ENCODE assay signal across 8 cellular contexts in genomic region chr9:121369595-121370265, GRCh38. TPM values are rescaled to one million over a fixed set of nuclear protein-coding genes. Genes with fewer than 3 reads are reported as not detected.
A peak's percentile ranks its signal among the peaks of the same experiment; 100 is the strongest.
DNase-seq lines count a peak whose midpoint lies in the region; TF ChIP-seq lines count a peak whose summit lies in the region.

STOM (minus strand) TSS chr9:121370250; CDS start chr9:121370187, 63 bp downstream.

- peaks cover 75% of the 10 kb centered on the region for H3K4me1 ChIP-seq in vagina

- peaks cover 26% of the 10 kb centered on the region for H3K36me3 Mint-ChIP-seq in HFFc6 (ENCODE audit: low read depth)
- H3K36me3 Mint-ChIP-seq in neural crest cell (ENCODE audit: low read depth) = no peaks in the 10 kb centered on the region

- TF ChIP-seq CTCF in HFFc6 (IDR thresholded peaks at IDR 0.05) (no peak), neural crest cell (conservative IDR thresholded peaks at IDR 0.05) (no peak), vagina (IDR thresholded peaks at IDR 0.05) (no peak)

- DNase-seq in NCI-H345 (lab: John Stamatoyannopoulos, UW) (peak; percentile 23), NCI-H345 treated with DMSO at 0.1 percent for 48 hours (lab: John Stamatoyannopoulos, UW; ENCODE audit: unreplicated experiment) (no peak), HFFc6 (peak; percentile 93), NCI-H2029 (lab: John Stamatoyannopoulos, UW) (peak; percentile 91), activated T-cell treated with anti-CD3 and anti-CD28 coated beads for 4 hours (peak; percentile 36), fibroblast of gingiva (ENCODE audit: low read depth) (peak; percentile 97), neural crest cell (ENCODE audit: low read depth, low spot score) (no peak), vagina (ENCODE audit: extremely low spot score in 2 of 2) (peak in 1 of 2 donors; percentile 93)

- peak within 1 kb of the TSS; percentile 97 for H3K27ac ChIP-seq in vagina

- peak within 1 kb of the TSS; percentile 86 for H3K4me3 Mint-ChIP-seq in HFFc6
- peak within 1 kb of the TSS; percentile 87 for H3K4me3 Mint-ChIP-seq in neural crest cell

- peaks cover 83% of the 10 kb centered on the region for H3K4me1 Mint-ChIP-seq in HFFc6 (ENCODE audit: low read depth)
- peaks cover 16% of the 10 kb centered on the region for H3K4me1 Mint-ChIP-seq in neural crest cell

- H3K9me3 Mint-ChIP-seq in HFFc6 (no peaks in the 10 kb centered on the region), neural crest cell (peaks cover 4% of the 10 kb centered on the region)

- no peaks in the 10 kb centered on the region for H3K9me3 ChIP-seq in vagina

- H3K36me3 ChIP-seq in vagina = no peaks in the 10 kb centered on the region

- TF ChIP-seq POLR2A in vagina (IDR thresholded peaks at IDR 0.05) = peak; percentile 64 to 98

- peak within 1 kb of the TSS; percentile 74 to 75 for H3K4me3 ChIP-seq in vagina

- intact Hi-C loops in vagina (cut with DNase I) = loop anchor here (5.0 kb wide), 1 partner anchor 102 kb away; the partner anchor contains the start of gene GSN

- no peaks in the 10 kb centered on the region for H3K27me3 ChIP-seq in vagina

- H3K27me3 Mint-ChIP-seq in HFFc6 (ENCODE audit: insufficient read depth) (no peaks in the 10 kb centered on the region), neural crest cell (ENCODE audit: low read depth) (peaks cover 21% of the 10 kb centered on the region)

- H3K27ac Mint-ChIP-seq in HFFc6 (peak within 1 kb of the TSS; percentile 86), neural crest cell (ENCODE audit: unreplicated experiment) (no peak within 1 kb of the TSS)

RNA-seq across cellular contexts. Expression of gene STOM, which starts in this region (rescaled TPM):
- 100 to 1,000 TPM in 5 of 6 experiments, 10 to 100 TPM in 1; 85.4 to 151 (median 138) TPM for total RNA-seq in HFFc6 (2021; fragmentation: NEBNext Ultra II Directional; extraction: Animal tissue kit (Norgen Biotek cat#: 25700))
- total RNA-seq in neural crest cell (8.9 and 9.9 TPM in 2 replicates), vagina (263 TPM)

Comparison
In these comparisons a context has a peak if more than half of its experiments do, and no peak if none do; other contexts are left out.
1. DNase-seq: peak in NCI-H345 (single experiment), HFFc6 (single experiment), NCI-H2029 (single experiment), activated T-cell treated with anti-CD3 and anti-CD28 coated beads for 4 hours (single experiment) and fibroblast of gingiva (single experiment); none in NCI-H345 treated with DMSO at 0.1 percent for 48 hours (single experiment) and neural crest cell (single experiment).